Comparison of ENCODE assay signal across 8 cellular contexts in the genomic region with DNA sequence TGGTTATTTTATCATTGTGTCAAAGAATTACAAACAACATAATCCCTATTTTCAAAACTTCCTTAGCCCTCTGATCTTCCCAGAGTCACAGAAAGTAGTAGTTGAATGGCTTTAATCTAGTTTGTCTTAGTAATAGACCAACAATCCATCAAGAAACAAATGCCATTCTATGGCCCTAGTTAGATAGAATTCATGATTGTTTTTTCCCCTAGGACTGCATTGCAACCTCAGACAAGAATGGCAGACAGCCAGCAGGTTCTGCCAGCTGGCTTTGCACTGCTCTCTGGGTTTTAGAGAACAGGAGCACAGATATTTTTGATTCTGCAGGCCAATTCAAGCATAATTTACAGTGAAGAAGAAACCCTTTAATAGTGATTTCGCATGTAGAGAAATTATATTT. TPM values are rescaled to one million over a fixed set of nuclear protein-coding genes. Genes with fewer than 3 reads are reported as not detected.
A peak's percentile ranks its signal among the peaks of the same experiment; 100 is the strongest.
DNase-seq lines count a peak whose midpoint lies in the region; ATAC-seq and TF ChIP-seq lines count a peak whose summit lies in the region.
"Had no signal": no experiment of that assay in that cellular context is flagged by ENCODE, and none has a peak within 500 bp of the region (broad histone marks: within the 10 kb centered on the region; RNA-seq: fewer than 3 reads in every experiment).

No MANE protein-coding gene starts in this region.

- peak; percentile 34 for DNase-seq in M059J (ENCODE audit: low read depth)
- DNase-seq in NCI-H345 treated with DMSO at 0.1 percent for 48 hours (lab: John Stamatoyannopoulos, UW; ENCODE audit: unreplicated experiment) = peak; percentile 13
- DNase-seq in fibroblast of pulmonary artery (ENCODE audit: low read depth) = peak; percentile 75
- DNase-seq in skeletal muscle cell (ENCODE audit: low read depth) = peak; percentile 25
- DNase-seq in activated gamma-delta T cell treated with Interleukin-2 at 50 U/mL for 16 hours = no peak
- no peak for DNase-seq in stimulated activated CD4-positive, alpha-beta T cell treated with anti-CD3 and anti-CD28 coated beads, Interleukin-12 subunit alpha, Interleukin-12 subunit beta, amount 100 ng/mL, for 4 hours
- DNase-seq: activated CD4-positive, alpha-beta T cell treated with anti-CD3 and anti-CD28 coated beads, Interleukin-2, amount 50 U/mL, for 48 hours had no signal

- ATAC-seq in GM19328 (IDR thresholded peaks at IDR 0.05; ENCODE audit: unreplicated experiment) = no peak

- TF ChIP-seq CTCF in fibroblast of pulmonary artery (IDR thresholded peaks at IDR 0.05; ENCODE audit: low read length, missing control alignments) = no peak

- H3K4me3 ChIP-seq in fibroblast of pulmonary artery (replicated peaks; ENCODE audit: low read depth, low read length) (no peak overlapping the region), skeletal muscle cell (ENCODE audit: low read depth, low read length) (no peak overlapping the region)

RNA-seq across cellular contexts. Expression of gene SYT1, which starts 33.8 kb away (rescaled TPM):
- 5.7 and 8.7 TPM in 2 replicates for total RNA-seq in M059J (2014; rRNA removed; shearing (Covaris generic))

Comparison
In these comparisons a context has a peak if more than half of its experiments do, and no peak if none do; other contexts are left out.
1. DNase-seq: peak in M059J (single experiment), NCI-H345 treated with DMSO at 0.1 percent for 48 hours (single experiment), fibroblast of pulmonary artery (single experiment) and skeletal muscle cell (single experiment); none in activated gamma-delta T cell treated with Interleukin-2 at 50 U/mL for 16 hours (single experiment) and stimulated activated CD4-positive, alpha-beta T cell treated with anti-CD3 and anti-CD28 coated beads, Interleukin-12 subunit alpha, Interleukin-12 subunit beta, amount 100 ng/mL, for 4 hours (single experiment).